4 cellular contexts compared by ENCODE assay signal in the genomic region with DNA sequence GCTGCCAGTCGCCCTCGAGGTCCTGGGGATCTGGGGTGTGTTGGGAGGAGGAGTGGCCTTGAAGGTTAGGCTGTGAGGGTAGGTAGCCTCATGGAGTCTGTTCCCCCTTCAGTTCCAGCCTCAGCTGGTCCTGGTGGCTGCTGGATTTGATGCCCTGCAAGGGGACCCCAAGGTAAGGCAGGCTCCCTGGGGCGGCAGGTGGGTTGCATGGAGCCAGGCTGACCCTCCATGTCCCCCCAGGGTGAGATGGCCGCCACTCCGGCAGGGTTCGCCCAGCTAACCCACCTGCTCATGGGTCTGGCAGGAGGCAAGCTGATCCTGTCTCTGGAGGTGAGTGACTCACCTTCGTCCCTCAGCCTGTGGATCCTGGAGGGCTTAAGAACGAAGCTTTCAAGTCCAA. TPM values are rescaled to one million over a fixed set of nuclear protein-coding genes. Genes with fewer than 3 reads are reported as not detected.
"Had no signal": no experiment of that assay in that cellular context is flagged by ENCODE, and none has a peak within 500 bp of the region (broad histone marks: within the 10 kb centered on the region; RNA-seq: fewer than 3 reads in every experiment).

No MANE protein-coding gene starts in this region.

- H3K4me3 ChIP-seq: GM12878 had no signal

- DNase-seq: GDM1, GF-D8 had no signal

- ATAC-seq: GM12878 had no signal

RNA-seq across cellular contexts. Expression of a gene that starts 11.6 kb away (rescaled TPM):
- total RNA-seq: GM12878 had no signal

RNA-seq across cellular contexts. Expression of a gene that starts 20.7 kb away (rescaled TPM):
- total RNA-seq: GM12878 had no signal

RNA-seq across cellular contexts. Expression of a gene that starts 28.3 kb away (rescaled TPM):
- total RNA-seq: G401 had no signal

RNA-seq across cellular contexts. Expression of a gene that starts 53.2 kb away (rescaled TPM):
- total RNA-seq: G401, GM12878 had no signal
